20 cellular contexts compared by ENCODE assay signal in the genomic region with DNA sequence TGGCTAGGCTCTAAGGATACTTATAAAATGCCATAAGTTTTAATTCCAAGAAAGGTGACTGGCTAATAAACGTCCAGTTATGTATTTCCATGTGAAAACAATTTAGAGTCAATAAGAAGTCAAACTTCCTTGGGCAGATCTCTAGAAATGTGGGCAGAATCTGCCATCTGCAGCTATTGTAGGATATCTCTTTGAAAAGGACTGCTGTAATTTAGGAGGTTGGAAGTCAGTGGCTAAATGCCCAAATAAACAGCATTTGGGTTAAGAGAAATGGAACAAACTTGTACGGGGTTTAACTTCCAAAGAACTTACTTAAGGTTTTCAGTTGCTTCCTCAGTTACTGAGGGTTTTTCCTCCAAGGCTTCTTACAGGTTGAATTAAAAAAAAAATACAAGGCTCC.
A peak's percentile ranks its signal among the peaks of the same experiment; 100 is the strongest.
DNase-seq lines count a peak whose midpoint lies in the region; ATAC-seq and TF ChIP-seq lines count a peak whose summit lies in the region.
"Had no signal": no experiment of that assay in that cellular context is flagged by ENCODE, and none has a peak within 500 bp of the region (broad histone marks: within the 10 kb centered on the region; RNA-seq: fewer than 3 reads in every experiment).

No MANE protein-coding gene starts in this region.

- H3K4me3 ChIP-seq in AG04449 (ENCODE audit: low read depth, low read length) (no peak overlapping the region), osteoblast (ENCODE audit: insufficient read depth, low read length) (no peak overlapping the region), heart right ventricle (no peak overlapping the region)
- no peak overlapping the region for H3K4me3 ChIP-seq in CD8-positive, alpha-beta T cell (ENCODE audit: low read depth, low read length)
- H3K4me3 ChIP-seq: BLaER1 had no signal

- no peaks in the 10 kb centered on the region for H3K9me3 Mint-ChIP-seq in CD8-positive, alpha-beta T cell
- H3K9me3 Mint-ChIP-seq: CD4-positive, alpha-beta T cell had no signal

- peaks cover 6% of the 10 kb centered on the region for H3K27me3 Mint-ChIP-seq in CD8-positive, alpha-beta T cell (ENCODE audit: low read depth)

- TF ChIP-seq CTCF in AG04449 (IDR thresholded peaks at IDR 0.05; ENCODE audit: insufficient read depth, low read length, missing control alignments) (no peak), osteoblast (IDR thresholded peaks at IDR 0.05; ENCODE audit: extremely low read depth, low read depth, low read length) (peak; percentile 16), heart right ventricle (IDR thresholded peaks at IDR 0.05) (no peak)
- TF ChIP-seq CTCF in CD8-positive, alpha-beta T cell (IDR thresholded peaks at IDR 0.05), result no peak

- H3K4me1 ChIP-seq in osteoblast (ENCODE audit: insufficient read depth, low read length) (no peaks in the 10 kb centered on the region), heart right ventricle (peaks cover 0 to under 1% (median 0%) of the 10 kb centered on the region in 9 donors)
- H3K4me1 ChIP-seq in CD8-positive, alpha-beta T cell (ENCODE audit: insufficient read depth, low read length), result no peaks in the 10 kb centered on the region
- H3K4me1 ChIP-seq: BLaER1, Caco-2 had no signal

- no peak overlapping the region for H3K4me2 ChIP-seq in osteoblast (ENCODE audit: insufficient read depth, low read length)
- H3K4me2 ChIP-seq: BLaER1 had no signal

- ATAC-seq in heart right ventricle, result no peak
- ATAC-seq in CD8-positive, alpha-beta T cell, result no peak

- DNase-seq in AG04449 (ENCODE audit: low read depth, low spot score) (peak; percentile 3), astrocyte of the hippocampus (ENCODE audit: low read depth, low spot score) (peak; percentile 23), fibroblast of gingiva (ENCODE audit: low read depth) (peak; percentile 40), osteoblast (ENCODE audit: insufficient read length, low spot score, missing footprints) (peak; percentile 41), T-helper 2 cell (no peak), heart right ventricle (no peak)
- no peak for DNase-seq in CD8-positive, alpha-beta T cell
- DNase-seq: Caco-2; CD4-positive, alpha-beta T cell; EL; GF-D8; NCI-H1048; NCI-H1417; NCI-H1694; NCI-H2029 treated with DMSO at 0.1 percent for 48 hours; NCI-H69; RPMI8226; SHP77 treated with DMSO at 0.1 percent for 48 hours had no signal

- H3K27ac ChIP-seq in osteoblast (ENCODE audit: low read depth, low read length) (no peak overlapping the region), heart right ventricle (no peak overlapping the region)
- no peak overlapping the region for H3K27ac ChIP-seq in CD8-positive, alpha-beta T cell (ENCODE audit: low read depth, low read length)
- H3K27ac ChIP-seq: 22Rv1, BLaER1 had no signal

- no peak overlapping the region for H3K27ac Mint-ChIP-seq in CD8-positive, alpha-beta T cell
- H3K27ac Mint-ChIP-seq: CD4-positive, alpha-beta T cell had no signal

- no peak overlapping the region for H3K4me3 Mint-ChIP-seq in CD8-positive, alpha-beta T cell
- H3K4me3 Mint-ChIP-seq: CD4-positive, alpha-beta T cell had no signal

- H3K79me2 ChIP-seq in osteoblast (ENCODE audit: insufficient read depth, low read length), result no peaks in the 10 kb centered on the region

- H3K36me3 ChIP-seq in osteoblast (ENCODE audit: insufficient read depth, low read length), result peaks cover 17% of the 10 kb centered on the region
- H3K36me3 ChIP-seq in heart right ventricle, result no peaks in the 10 kb centered on the region
- H3K36me3 ChIP-seq in CD8-positive, alpha-beta T cell (ENCODE audit: insufficient read depth, low read length), result no peaks in the 10 kb centered on the region
- H3K36me3 ChIP-seq: BLaER1 had no signal

- peaks cover 3% of the 10 kb centered on the region for H3K4me1 Mint-ChIP-seq in CD8-positive, alpha-beta T cell (ENCODE audit: low read depth)

- H3K36me3 Mint-ChIP-seq in CD8-positive, alpha-beta T cell, result no peaks in the 10 kb centered on the region

- no peaks in the 10 kb centered on the region for H3K9me3 ChIP-seq in osteoblast (ENCODE audit: low read depth, low read length)
- peaks cover 0 to 2% (median 0%) of the 10 kb centered on the region in 11 donors for H3K9me3 ChIP-seq in heart right ventricle
- H3K9me3 ChIP-seq in CD8-positive, alpha-beta T cell (ENCODE audit: low read length), result no peaks in the 10 kb centered on the region
- H3K9me3 ChIP-seq: Caco-2 had no signal

- intact Hi-C loops in heart right ventricle (cut with DNase I), result no loop called here
- intact Hi-C loops in CD8-positive, alpha-beta T cell (cut with DNase I, micrococcal nuclease), result no loop called here

- no peaks in the 10 kb centered on the region for H3K27me3 ChIP-seq in osteoblast (ENCODE audit: insufficient read depth, low read length)
- H3K27me3 ChIP-seq in heart right ventricle, result peaks cover 0 to 23% (median 17%) of the 10 kb centered on the region in 7 donors
- H3K27me3 ChIP-seq in CD8-positive, alpha-beta T cell (ENCODE audit: insufficient read depth, low read length), result no peaks in the 10 kb centered on the region
- H3K27me3 ChIP-seq: BLaER1 had no signal

- POLR2A ChIA-PET in AG04449 (lab: Yijun Ruan, JAX), result no interaction called here
- POLR2A ChIA-PET in CD8-positive, alpha-beta T cell (lab: Charles Lee), result interaction anchor here (1.1 kb wide), 2 partner anchors 8 to 10 kb away, joined by 3 read pairs; no protein-coding TSS in a partner anchor

- 74% methylated on average over 2 of the region's 2 CpGs for WGBS in heart right ventricle, 2 donors

- no peaks in the 10 kb centered on the region for H4K20me1 ChIP-seq in osteoblast (ENCODE audit: insufficient read depth, low read length)
- H4K20me1 ChIP-seq: BLaER1 had no signal

- no peak overlapping the region for H2AFZ ChIP-seq in osteoblast (ENCODE audit: low read length)

- CTCF ChIA-PET in AG04449 (lab: Yijun Ruan, JAX), result no interaction called here
- CTCF ChIA-PET in CD8-positive, alpha-beta T cell (lab: Charles Lee), result no interaction called here

Comparison
In these comparisons a context has a peak if more than half of its experiments do, and no peak if none do; other contexts are left out.
1. DNase-seq: peak in AG04449 (single experiment), astrocyte of the hippocampus (single experiment), fibroblast of gingiva (single experiment) and osteoblast (single experiment); none in T-helper 2 cell (0 of 5), heart right ventricle (0 of 2) and CD8-positive, alpha-beta T cell (0 of 7).